In the genomic region with DNA sequence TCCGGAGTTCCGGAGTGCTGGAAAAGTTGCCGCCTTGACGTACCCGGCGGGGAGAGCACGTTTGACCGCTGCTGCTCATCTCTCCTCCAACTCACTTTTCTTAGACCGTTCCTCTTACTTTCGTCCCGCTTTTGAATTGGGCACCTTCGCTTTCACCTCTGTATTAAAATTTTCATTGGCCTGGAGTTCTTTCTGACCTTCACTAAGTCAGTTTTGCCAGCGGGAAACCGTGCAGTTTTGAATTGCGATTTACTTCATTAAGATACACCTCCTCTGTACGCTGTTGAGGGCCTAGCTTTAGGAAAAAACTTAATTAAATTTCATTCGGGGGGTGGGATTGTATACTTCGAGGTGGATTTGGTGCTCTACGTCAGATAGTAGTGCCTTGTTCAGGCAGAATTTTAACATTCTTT, we compare ENCODE assay signal across 8 cellular contexts. TPM values are rescaled to one million over a fixed set of nuclear protein-coding genes. Genes with fewer than 3 reads are reported as not detected.
DNase-seq lines count a peak whose midpoint lies in the region; ATAC-seq and TF ChIP-seq lines count a peak whose summit lies in the region.

No MANE protein-coding gene starts in this region.

- TF ChIP-seq POLR2A in breast epithelium (IDR thresholded peaks at IDR 0.05) = no peak

- H3K4me3 ChIP-seq in HUES6 (ENCODE audit: low read depth, low read length) = peak overlapping the region; percentile 97
- H3K4me3 ChIP-seq in breast epithelium = peak overlapping the region; percentile 86 to 88 (median 87)
- peak overlapping the region; percentile 87 for H3K4me3 ChIP-seq in mononuclear cell (ENCODE audit: low read length)

- H3K9ac ChIP-seq in HUES6 (ENCODE audit: low read length) = peak overlapping the region; percentile 97

- H3K27me3 ChIP-seq in HUES6 (ENCODE audit: control insufficient read depth, insufficient read depth, low read length) (no peaks in the 10 kb centered on the region), breast epithelium (no peaks in the 10 kb centered on the region), mononuclear cell (ENCODE audit: insufficient read depth, low read length) (no peaks in the 10 kb centered on the region)

- H3K27ac ChIP-seq in HUES6 (ENCODE audit: low read depth, low read length) = peak overlapping the region; percentile 98; the same call in 1 of the 2 replicates
- peak overlapping the region; percentile 93 to 97 for H3K27ac ChIP-seq in breast epithelium

- intact Hi-C loops in breast epithelium (cut with DNase I; ENCODE audit: low total_unique reads) = no loop called here

- H3K36me3 ChIP-seq in HUES6 (ENCODE audit: control insufficient read depth, insufficient read depth, low read length) (no peaks in the 10 kb centered on the region), breast epithelium (no peaks in the 10 kb centered on the region)

- H3K4me1 ChIP-seq in HUES6 (ENCODE audit: control insufficient read depth, insufficient read depth, low read length) (peaks cover 11% of the 10 kb centered on the region; the same call in 1 of the 2 replicates), breast epithelium (peaks cover 0 to 5% of the 10 kb centered on the region in 2 donors), mononuclear cell (ENCODE audit: insufficient read depth, low read length) (peaks cover 24% of the 10 kb centered on the region)

- no peaks in the 10 kb centered on the region for H3K9me3 ChIP-seq in HUES6 (ENCODE audit: control insufficient read depth, insufficient read depth, low read depth, low read length)
- H3K9me3 ChIP-seq in breast epithelium = no peaks in the 10 kb centered on the region
- H3K9me3 ChIP-seq in mononuclear cell (ENCODE audit: low read depth, low read length) = no peaks in the 10 kb centered on the region

- peak; percentile 2 for ATAC-seq in GM18909 (IDR thresholded peaks at IDR 0.05; ENCODE audit: poor library complexity, unreplicated experiment)

- DNase-seq in ACHN (peak; percentile 45), breast epithelium (ENCODE audit: low spot score in 2 of 2) (no peak), NCI-H2029 (lab: John Stamatoyannopoulos, UW) (no peak), NCI-H774 (lab: John Stamatoyannopoulos, UW) (no peak)
- no peak for DNase-seq in effector CD4-positive, alpha-beta T cell

- no peak for TF ChIP-seq CTCF in breast epithelium (IDR thresholded peaks at IDR 0.05)

- in situ Hi-C loops in ACHN (cut with HindIII; ENCODE audit: low pct_ligation_motif_present, low pct_unique_long_range_greater_than_20kb, low sequenced_read_pairs) = no loop called here

RNA-seq across cellular contexts. Expression of a gene that starts 1.3 kb away (rescaled TPM):
- 10 to 100 TPM; 25.6 to 37.6 (median 36.1) TPM for total RNA-seq in breast epithelium
- total RNA-seq in mononuclear cell = 43.6 TPM

RNA-seq across cellular contexts. Expression of a gene that starts 17.5 kb away (rescaled TPM):
- total RNA-seq in breast epithelium (10 to 100 TPM; 23.0 to 37.3 (median 33.8) TPM), mononuclear cell (30.3 TPM)
